ENCODE assay signal across 17 cellular contexts in genomic region chr7:124701955-124702354, GRCh38.
DNase-seq lines count a peak whose midpoint lies in the region; ATAC-seq and TF ChIP-seq lines count a peak whose summit lies in the region.
"Had no signal": no experiment of that assay in that cellular context is flagged by ENCODE, and none has a peak within 500 bp of the region (broad histone marks: within the 10 kb centered on the region; RNA-seq: fewer than 3 reads in every experiment).

No MANE protein-coding gene starts in this region.

- H3K23ac ChIP-seq in mesenchymal stem cell (ENCODE audit: low read length in 2 of 2) = no peak overlapping the region

- H2AFZ ChIP-seq in mesenchymal stem cell (ENCODE audit: low read depth, low read length) = no peak overlapping the region

- ATAC-seq in mucosa of descending colon = no peak
- ATAC-seq: activated CD8-positive, alpha-beta T cell treated with anti-CD3 and anti-CD28 coated beads for 36 hours; stimulated activated naive B cell treated with anti-CD40 and anti-IgM and Interleukin-4, amounts not matched to agents 10 μg/mL and 1 μg/mL and 100 μg/mL, for 72 hours had no signal

- H2AK5ac ChIP-seq in mesenchymal stem cell (ENCODE audit: low read length, severe bottlenecking) = no peak overlapping the region

- no peaks in the 10 kb centered on the region for H3K27me3 ChIP-seq in mesenchymal stem cell (ENCODE audit: control insufficient read depth in 1 of 2, insufficient read depth in 1 of 2, low read length in 2 of 2)
- H3K27me3 ChIP-seq: neutrophil had no signal

- H3K4me1 ChIP-seq in mesenchymal stem cell (ENCODE audit: control insufficient read depth, insufficient read depth, low read depth, low read length) (no peaks in the 10 kb centered on the region), mucosa of descending colon (ENCODE audit: low read depth) (no peaks in the 10 kb centered on the region)

- H3K18ac ChIP-seq in mesenchymal stem cell (ENCODE audit: low read depth in 1 of 2, low read length in 2 of 2) = no peak overlapping the region

- peak; percentile 25 for DNase-seq in H4 (ENCODE audit: low spot score)
- DNase-seq in NCI-H226 = peak; percentile 33
- DNase-seq in mesenchymal stem cell = peak; percentile 23
- DNase-seq in OCI-M1 (lab: John Stamatoyannopoulos, UW) = no peak
- no peak for DNase-seq in ureter (ENCODE audit: low spot score)
- no peak for DNase-seq in T1000 (lab: John Stamatoyannopoulos, UW)
- DNase-seq in mucosa of descending colon = no peak
- DNase-seq: activated CD8-positive, alpha-beta T cell treated with anti-CD3 and anti-CD28 coated beads for 36 hours; activated effector memory CD4-positive, alpha-beta T cell treated with anti-CD3 and anti-CD28 coated beads, Interleukin-2, amount 50 U/mL, for 16 hours; AML-193; aorta; MV-4-11; stimulated activated naive B cell treated with anti-CD40 and anti-IgM and Interleukin-4, amounts not matched to agents 10 μg/mL and 1 μg/mL and 100 μg/mL, for 72 hours had no signal

- H2BK120ac ChIP-seq in mesenchymal stem cell (ENCODE audit: low read depth, low read length) = no peak overlapping the region

- intact Hi-C loops in mucosa of descending colon (cut with DNase I, micrococcal nuclease) = no loop called here

- no peak overlapping the region for H3K4me2 ChIP-seq in mesenchymal stem cell (ENCODE audit: low read length, poor library complexity, severe bottlenecking)

- no peak overlapping the region for H4K8ac ChIP-seq in mesenchymal stem cell (ENCODE audit: low read length)

- peaks cover 6% of the 10 kb centered on the region for H3K9me3 ChIP-seq in mesenchymal stem cell (ENCODE audit: control insufficient read depth, low read length)
- H3K9me3 ChIP-seq in mucosa of descending colon = no peaks in the 10 kb centered on the region
- H3K9me3 ChIP-seq: neutrophil had no signal

- WGBS in mesenchymal stem cell = no CpG with 5 or more reads among the region's 2 CpGs

- H3K27ac ChIP-seq in cingulate gyrus (ENCODE audit: low read depth, low read length) (peak overlapping the region; percentile 74), mesenchymal stem cell (ENCODE audit: low read length, poor library complexity, severe bottlenecking) (no peak overlapping the region)
- H3K27ac ChIP-seq: neutrophil, skin epidermis, VCaP had no signal

- H3K79me1 ChIP-seq in mesenchymal stem cell (replicated peaks; ENCODE audit: low read length, poor library complexity, severe bottlenecking) = no peaks in the 10 kb centered on the region

- no peak overlapping the region for H4K91ac ChIP-seq in mesenchymal stem cell (ENCODE audit: low read length)

- no peak overlapping the region for H2BK5ac ChIP-seq in mesenchymal stem cell (ENCODE audit: low read depth, low read length, poor library complexity, severe bottlenecking)

- no peak for TF ChIP-seq CTCF in mucosa of descending colon (IDR thresholded peaks at IDR 0.05)

- no peak overlapping the region for H2BK12ac ChIP-seq in mesenchymal stem cell (ENCODE audit: low read length in 2 of 2)

- no peak overlapping the region for H3K4me3 ChIP-seq in mesenchymal stem cell (ENCODE audit: insufficient read depth in 1 of 2, low read depth in 1 of 2, low read length in 2 of 2)
- H3K4me3 ChIP-seq in mucosa of descending colon = no peak overlapping the region
- H3K4me3 ChIP-seq: skin epidermis had no signal

- no peak overlapping the region for H3K9ac ChIP-seq in mesenchymal stem cell (ENCODE audit: low read length)

- H3K14ac ChIP-seq in mesenchymal stem cell (ENCODE audit: low read length in 2 of 2) = no peak overlapping the region

- no peak overlapping the region for H2BK15ac ChIP-seq in mesenchymal stem cell (ENCODE audit: low read depth, poor library complexity, severe bottlenecking)

- no peak overlapping the region for H3K4ac ChIP-seq in mesenchymal stem cell (ENCODE audit: low read depth in 1 of 2, low read length in 2 of 2)

- H3K36me3 ChIP-seq in mesenchymal stem cell (ENCODE audit: control insufficient read depth in 1 of 2, insufficient read depth in 2 of 2, low read depth in 1 of 2, low read length in 2 of 2) (no peaks in the 10 kb centered on the region), mucosa of descending colon (ENCODE audit: low read depth) (no peaks in the 10 kb centered on the region)
- H3K36me3 ChIP-seq: neutrophil had no signal

Comparison
In these comparisons a context has a peak if more than half of its experiments do, and no peak if none do; other contexts are left out.
1. DNase-seq: peak in H4 (single experiment), NCI-H226 (single experiment) and mesenchymal stem cell (single experiment); none in OCI-M1 (single experiment), ureter (single experiment), T1000 (single experiment) and mucosa of descending colon (0 of 3).